ENCODE assay signal across 1 cellular context in genomic region chr5:1460054-1460682, GRCh38.
TF ChIP-seq lines count a peak whose summit lies in the region.

No MANE protein-coding gene starts in this region.

TF ChIP-seq in GM23338, 12 proteins besides CTCF, POLR2A, EP300 and RAD21 (continued from another document):
- no peak for TF ChIP-seq STAT1 (IDR thresholded peaks at IDR 0.05; ENCODE audit: unreplicated experiment)
- no peak for TF ChIP-seq ZNF114 (CRISPR knock-in tag; IDR thresholded peaks at IDR 0.05)
- no peak for TF ChIP-seq REST (IDR thresholded peaks at IDR 0.05; ENCODE audit: unreplicated experiment)
- TF ChIP-seq EZH2phosphoT487 (IDR thresholded peaks at IDR 0.05; ENCODE audit: unreplicated experiment): no peak
- no peak for TF ChIP-seq ZNF462 (CRISPR knock-in tag; IDR thresholded peaks at IDR 0.05)
- TF ChIP-seq POLR2AphosphoS5 (IDR thresholded peaks at IDR 0.05; ENCODE audit: low read depth): no peak
- TF ChIP-seq EZH2 (IDR thresholded peaks at IDR 0.05; ENCODE audit: low read depth, unreplicated experiment): no peak
- TF ChIP-seq ETS1 (IDR thresholded peaks at IDR 0.05): no peak
TF ChIP-seq in GM23338: peak in this region for 0.
